In genomic region chr15:41283653-41284424, GRCh38 we compare ENCODE assay signal across 1 cellular context.
TF ChIP-seq lines count a peak whose summit lies in the region.

No MANE protein-coding gene starts in this region.

TF ChIP-seq in HepG2, 621 proteins besides CTCF, POLR2A, EP300 and RAD21 (continued from another document and continues in another):
- TF ChIP-seq PRDM15 (CRISPR knock-in tag; IDR thresholded peaks at IDR 0.05) (no peak), PCBP1 (IDR thresholded peaks at IDR 0.05; ENCODE audit: borderline replicate concordance, low read depth, low read length) (0 out of 2 replicates have a peak, but pooled peaks have one; percentile 63), ARNT (IDR thresholded peaks at IDR 0.05) (no peak), ETV6 (CRISPR knock-in tag; conservative IDR thresholded peaks at IDR 0.05) (peak; percentile 28; the same call in 1 of the 2 replicates), HNRNPH1 (optimal IDR thresholded peaks at IDR 0.05; ENCODE audit: low read depth, low read length) (no peak), ZBTB34 (CRISPR knock-in tag; IDR thresholded peaks at IDR 0.05) (no peak), KDM4B (CRISPR knock-in tag; IDR thresholded peaks at IDR 0.05) (no peak; the same call in 1 of the 2 replicates), ZMAT5 (CRISPR knock-in tag; IDR thresholded peaks at IDR 0.05; ENCODE audit: borderline replicate concordance, low read depth) (no peak), ZFP36L2 (CRISPR knock-in tag; IDR thresholded peaks at IDR 0.05) (no peak), TP53 (CRISPR knock-in tag; conservative IDR thresholded peaks at IDR 0.05) (no peak), ZNF251 (CRISPR knock-in tag; IDR thresholded peaks at IDR 0.05) (no peak; the same call in 1 of the 2 replicates), ELF3 (CRISPR knock-in tag; IDR thresholded peaks at IDR 0.05) (no peak), TBX2 (CRISPR knock-in tag; IDR thresholded peaks at IDR 0.05; ENCODE audit: borderline replicate concordance) (peak; percentile 38; the same call in 1 of the 2 replicates), HNRNPK (IDR thresholded peaks at IDR 0.05; ENCODE audit: low read depth, low read length, poor library complexity, severe bottlenecking) (no peak), RBM22 (optimal IDR thresholded peaks at IDR 0.05; ENCODE audit: low read length) (no peak), ZFP36L1 (CRISPR knock-in tag; IDR thresholded peaks at IDR 0.05) (0 out of 2 replicates have a peak, but pooled peaks have one; percentile 57), ZNF841 (CRISPR knock-in tag; IDR thresholded peaks at IDR 0.05; ENCODE audit: borderline replicate concordance) (no peak), MLXIP (CRISPR knock-in tag; IDR thresholded peaks at IDR 0.05; ENCODE audit: borderline replicate concordance) (no peak), GZF1 (CRISPR knock-in tag; IDR thresholded peaks at IDR 0.05) (0 out of 2 replicates have a peak, but pooled peaks have one; percentile 20), POLR2G (IDR thresholded peaks at IDR 0.05; ENCODE audit: low read depth, low read length) (peak; percentile 95), ZNF607 (CRISPR knock-in tag; IDR thresholded peaks at IDR 0.05; ENCODE audit: borderline replicate concordance) (no peak), ZNF326 (CRISPR knock-in tag; IDR thresholded peaks at IDR 0.05; ENCODE audit: borderline replicate concordance) (no peak), MLX (CRISPR knock-in tag; IDR thresholded peaks at IDR 0.05) (no peak), RORA (CRISPR knock-in tag; IDR thresholded peaks at IDR 0.05) (no peak), HNRNPLL (IDR thresholded peaks at IDR 0.05; ENCODE audit: low read depth, low read length, poor library complexity, severe bottlenecking) (peak; percentile 95), ZIK1 (CRISPR knock-in tag; IDR thresholded peaks at IDR 0.05; ENCODE audit: borderline replicate concordance, low read depth) (no peak), CCAR2 (optimal IDR thresholded peaks at IDR 0.05; ENCODE audit: low read depth, low read length) (no peak), SMYD3 (CRISPR knock-in tag; IDR thresholded peaks at IDR 0.05) (no peak), KDM5A (IDR thresholded peaks at IDR 0.05; ENCODE audit: borderline replicate concordance, low read length) (peak; percentile 64; the same call in 1 of the 2 replicates), HIC2 (CRISPR knock-in tag; IDR thresholded peaks at IDR 0.05; ENCODE audit: low read depth) (no peak), KMT2B (CRISPR knock-in tag; IDR thresholded peaks at IDR 0.05) (peak; percentile 85), SAP130 (CRISPR knock-in tag; IDR thresholded peaks at IDR 0.05; ENCODE audit: low read depth) (peak; percentile 78), RNF2 (conservative IDR thresholded peaks at IDR 0.05; ENCODE audit: low read depth) (peak; percentile 35; the same call in 1 of the 2 replicates), KLF16 (CRISPR knock-in tag; IDR thresholded peaks at IDR 0.05) (peak in 1 of 2 experiments; percentile 89; a peak in 2 of 4 replicates), CBX5 (CRISPR knock-in tag; IDR thresholded peaks at IDR 0.05; ENCODE audit: borderline replicate concordance) (no peak), ZNF598 (CRISPR knock-in tag; IDR thresholded peaks at IDR 0.05; ENCODE audit: borderline replicate concordance) (peak; percentile 53; the same call in 1 of the 2 replicates), CREB3 (CRISPR knock-in tag; IDR thresholded peaks at IDR 0.05) (peak; percentile 69; the same call in 1 of the 2 replicates), MBNL3 (CRISPR knock-in tag; conservative IDR thresholded peaks at IDR 0.05) (no peak), CEBPG (CRISPR knock-in tag; IDR thresholded peaks at IDR 0.05) (no peak), ZNF720 (CRISPR knock-in tag; IDR thresholded peaks at IDR 0.05) (no peak), ZFP62 (CRISPR knock-in tag; IDR thresholded peaks at IDR 0.05) (no peak), XBP1 (CRISPR knock-in tag; IDR thresholded peaks at IDR 0.05) (no peak), ATF4 (CRISPR knock-in tag; IDR thresholded peaks at IDR 0.05) (peak in 1 of 2 experiments; percentile 52; a peak in 1 of 4 replicates), ZEB1 (IDR thresholded peaks at IDR 0.05; ENCODE audit: insufficient replicate concordance, low read depth) (peak; percentile 15), BCL6 (CRISPR knock-in tag; IDR thresholded peaks at IDR 0.05) (peak; percentile 17; the same call in 1 of the 2 replicates), THAP7 (CRISPR knock-in tag; IDR thresholded peaks at IDR 0.05) (no peak), GFI1 (CRISPR knock-in tag; IDR thresholded peaks at IDR 0.05; ENCODE audit: borderline replicate concordance) (no peak; the same call in 1 of the 2 replicates), HMGXB3 (CRISPR knock-in tag; IDR thresholded peaks at IDR 0.05; ENCODE audit: borderline replicate concordance) (0 out of 2 replicates have a peak, but pooled peaks have one; percentile 30), REXO4 (CRISPR knock-in tag; IDR thresholded peaks at IDR 0.05; ENCODE audit: borderline replicate concordance) (no peak)
